Comparison of ENCODE assay signal across 25 cellular contexts in genomic region chr6:9593566-9593965, GRCh38.
"Had no signal": no experiment of that assay in that cellular context is flagged by ENCODE, and none has a peak within 500 bp of the region (broad histone marks: within the 10 kb centered on the region; RNA-seq: fewer than 3 reads in every experiment).

No MANE protein-coding gene starts in this region.

- H3K27ac ChIP-seq: body of pancreas, gastrocnemius medialis, heart left ventricle, right lobe of liver, skin epidermis, transverse colon had no signal

- H3K4me3 Mint-ChIP-seq: activated CD4-positive, alpha-beta memory T cell treated with anti-CD3 and anti-CD28 coated beads for 36 hours; activated naive CD4-positive, alpha-beta T cell treated with anti-CD3 and anti-CD28 coated beads for 36 hours; activated T-cell treated with anti-CD3 and anti-CD28 coated beads, Interleukin-2, amount 50 U/mL, for 72 hours; dendritic cell treated with granulocyte-macrophage colony-stimulating factor and Interleukin-4, amounts not matched to agents 40 ng/mL and 50 ng/mL, for 4 days; naive thymus-derived CD4-positive, alpha-beta T cell; neural crest cell; stimulated activated memory B cell treated with anti-CD40 and anti-IgM and Interleukin-4, amounts not matched to agents 10 μg/mL and 1 μg/mL and 100 μg/mL, for 72 hours; T-helper 1 cell treated with Interleukin-12 subunit alpha and Interleukin-12 subunit beta and Interleukin-4 antibody, amounts not matched to agents 30 μg/mL and 1 μg/mL, for 36 hours had no signal

- H3K27ac Mint-ChIP-seq: activated CD4-positive, alpha-beta memory T cell treated with anti-CD3 and anti-CD28 coated beads for 36 hours; activated naive CD4-positive, alpha-beta T cell treated with anti-CD3 and anti-CD28 coated beads for 36 hours; activated T-cell treated with anti-CD3 and anti-CD28 coated beads, Interleukin-2, amount 50 U/mL, for 72 hours; dendritic cell treated with granulocyte-macrophage colony-stimulating factor and Interleukin-4, amounts not matched to agents 40 ng/mL and 50 ng/mL, for 4 days; naive thymus-derived CD4-positive, alpha-beta T cell; stimulated activated memory B cell treated with anti-CD40 and anti-IgM and Interleukin-4, amounts not matched to agents 10 μg/mL and 1 μg/mL and 100 μg/mL, for 72 hours; T-helper 1 cell treated with Interleukin-12 subunit alpha and Interleukin-12 subunit beta and Interleukin-4 antibody, amounts not matched to agents 30 μg/mL and 1 μg/mL, for 36 hours had no signal

- H3K36me3 Mint-ChIP-seq: activated CD4-positive, alpha-beta memory T cell treated with anti-CD3 and anti-CD28 coated beads for 36 hours; naive thymus-derived CD4-positive, alpha-beta T cell; stimulated activated memory B cell treated with anti-CD40 and anti-IgM and Interleukin-4, amounts not matched to agents 10 μg/mL and 1 μg/mL and 100 μg/mL, for 72 hours had no signal

- H3K9me3 ChIP-seq: body of pancreas, gastrocnemius medialis, heart left ventricle, right lobe of liver, transverse colon had no signal

- H3K27me3 ChIP-seq: body of pancreas, gastrocnemius medialis, heart left ventricle, right lobe of liver, transverse colon had no signal

- H3K4me1 Mint-ChIP-seq: naive thymus-derived CD4-positive, alpha-beta T cell; neural crest cell; stimulated activated memory B cell treated with anti-CD40 and anti-IgM and Interleukin-4, amounts not matched to agents 10 μg/mL and 1 μg/mL and 100 μg/mL, for 72 hours had no signal

- H3K4me3 ChIP-seq: body of pancreas, gastrocnemius medialis, heart left ventricle, lung, right lobe of liver, skin epidermis, transverse colon had no signal

- H3K27me3 Mint-ChIP-seq: activated CD4-positive, alpha-beta memory T cell treated with anti-CD3 and anti-CD28 coated beads for 36 hours; dendritic cell treated with granulocyte-macrophage colony-stimulating factor and Interleukin-4, amounts not matched to agents 40 ng/mL and 50 ng/mL, for 4 days; naive thymus-derived CD4-positive, alpha-beta T cell; stimulated activated memory B cell treated with anti-CD40 and anti-IgM and Interleukin-4, amounts not matched to agents 10 μg/mL and 1 μg/mL and 100 μg/mL, for 72 hours had no signal

- DNase-seq: activated CD4-positive, alpha-beta memory T cell treated with anti-CD3 and anti-CD28 coated beads for 36 hours; activated CD4-positive, alpha-beta T cell treated with anti-CD3 and anti-CD28 coated beads for 4 hours; activated CD4-positive, CD25-positive, alpha-beta regulatory T cell; activated effector memory CD4-positive, alpha-beta T cell treated with Interleukin-2 at 50 U/mL for 16 hours; activated naive CD4-positive, alpha-beta T cell treated with anti-CD3 and anti-CD28 coated beads for 36 hours; activated T-cell treated with anti-CD3 and anti-CD28 coated beads, Interleukin-2, amount 50 U/mL, for 72 hours; body of pancreas; caudate nucleus; effector CD8-positive, alpha-beta T cell; gastrocnemius medialis; heart left ventricle; islet precursor cell; naive thymus-derived CD4-positive, alpha-beta T cell; occipital lobe; right lobe of liver; stimulated activated CD4-positive, alpha-beta T cell treated with anti-CD3 and anti-CD28 coated beads, Interleukin-2, amount 100 ng/mL, for 24 hours; T1000; transverse colon had no signal

- H3K9me3 Mint-ChIP-seq: activated naive CD4-positive, alpha-beta T cell treated with anti-CD3 and anti-CD28 coated beads for 36 hours; dendritic cell treated with granulocyte-macrophage colony-stimulating factor and Interleukin-4, amounts not matched to agents 40 ng/mL and 50 ng/mL, for 4 days; neural crest cell; T-helper 1 cell treated with Interleukin-12 subunit alpha and Interleukin-12 subunit beta and Interleukin-4 antibody, amounts not matched to agents 30 μg/mL and 1 μg/mL, for 36 hours had no signal

- H3K36me3 ChIP-seq: gastrocnemius medialis, heart left ventricle, right lobe of liver, transverse colon had no signal

- ATAC-seq: activated T-cell treated with anti-CD3 and anti-CD28 coated beads, Interleukin-2, amount 50 U/mL, for 72 hours; body of pancreas; esophagus mucosa; gastrocnemius medialis; heart left ventricle; naive thymus-derived CD4-positive, alpha-beta T cell; right lobe of liver; stimulated activated memory B cell treated with anti-CD40 and anti-IgM and Interleukin-4, amounts not matched to agents 10 μg/mL and 1 μg/mL and 100 μg/mL, for 72 hours had no signal

- H3K4me1 ChIP-seq: gastrocnemius medialis, heart left ventricle, right lobe of liver, transverse colon had no signal
